In genomic region chr17:4230142-4230541, GRCh38 we compare ENCODE assay signal across 9 cellular contexts. TPM values are rescaled to one million over a fixed set of nuclear protein-coding genes. Genes with fewer than 3 reads are reported as not detected.
A peak's percentile ranks its signal among the peaks of the same experiment; 100 is the strongest.
DNase-seq lines count a peak whose midpoint lies in the region; ATAC-seq and TF ChIP-seq lines count a peak whose summit lies in the region.
"Had no signal": no experiment of that assay in that cellular context is flagged by ENCODE, and none has a peak within 500 bp of the region (broad histone marks: within the 10 kb centered on the region; RNA-seq: fewer than 3 reads in every experiment).

No MANE protein-coding gene starts in this region.

- H3K9ac ChIP-seq in colonic mucosa (ENCODE audit: low read depth in 2 of 2, low read length in 2 of 2), result peak overlapping the region in 1 of 2 donors; percentile 58

- H3K27ac ChIP-seq in colonic mucosa, result peak overlapping the region; percentile 44
- peak overlapping the region; percentile 53 to 97 for H3K27ac ChIP-seq in lung (ENCODE audit: low read depth in 1 of 2, low read length in 1 of 2)
- peak overlapping the region; percentile 69 for H3K27ac ChIP-seq in upper lobe of right lung

- H3K36me3 ChIP-seq in colonic mucosa (no peaks in the 10 kb centered on the region), lung (ENCODE audit: control insufficient read depth in 2 of 2, insufficient read depth in 2 of 2, low read length in 2 of 2) (peaks cover 11 to 12% of the 10 kb centered on the region in 2 donors), upper lobe of right lung (peaks cover 51% of the 10 kb centered on the region)

- H3K4me3 Mint-ChIP-seq in activated T-cell treated with anti-CD3 and anti-CD28 coated beads, Interleukin-2, amount 50 U/mL, for 4 hours, result no peak overlapping the region

- 47 to 77% methylated on average over 2 of the region's 2 CpGs for WGBS in lung, 2 donors

- no peaks in the 10 kb centered on the region for H3K4me1 ChIP-seq in colonic mucosa
- peaks cover 2 to 18% of the 10 kb centered on the region in 2 donors for H3K4me1 ChIP-seq in lung (ENCODE audit: control insufficient read depth in 2 of 2, insufficient read depth in 2 of 2, low read length in 2 of 2)
- H3K4me1 ChIP-seq in upper lobe of right lung, result peaks cover 20% of the 10 kb centered on the region

- peaks cover 21% of the 10 kb centered on the region for H3K4me1 Mint-ChIP-seq in activated T-cell treated with anti-CD3 and anti-CD28 coated beads, Interleukin-2, amount 50 U/mL, for 4 hours (ENCODE audit: low read depth)

- TF ChIP-seq CTCF in colonic mucosa (IDR thresholded peaks at IDR 0.05), result no peak
- no peak for TF ChIP-seq CTCF in lung (IDR thresholded peaks at IDR 0.05; ENCODE audit: control extremely low read depth, extremely low read depth)
- TF ChIP-seq CTCF in upper lobe of right lung (IDR thresholded peaks at IDR 0.05), result no peak

- ATAC-seq in lung (ENCODE audit: insufficient read depth, low FRiP score) (peak; percentile 84), upper lobe of right lung (peak; percentile 95), GM21529 (IDR thresholded peaks at IDR 0.05; ENCODE audit: unreplicated experiment) (no peak)
- no peak for ATAC-seq in activated T-cell treated with anti-CD3 and anti-CD28 coated beads, Interleukin-2, amount 50 U/mL, for 4 hours

- H3K9me3 Mint-ChIP-seq in activated T-cell treated with anti-CD3 and anti-CD28 coated beads, Interleukin-2, amount 50 U/mL, for 4 hours, result no peaks in the 10 kb centered on the region

- H3K27me3 Mint-ChIP-seq in activated T-cell treated with anti-CD3 and anti-CD28 coated beads, Interleukin-2, amount 50 U/mL, for 4 hours (ENCODE audit: low read depth), result no peaks in the 10 kb centered on the region

- H3K9me3 ChIP-seq in colonic mucosa (no peaks in the 10 kb centered on the region), lung (ENCODE audit: control insufficient read depth in 2 of 2, insufficient read depth in 1 of 2, low read length in 1 of 2) (no peaks in the 10 kb centered on the region), upper lobe of right lung (no peaks in the 10 kb centered on the region)

- no peak overlapping the region for H3K4me3 ChIP-seq in colonic mucosa
- H3K4me3 ChIP-seq in lung, result no peak overlapping the region
- no peak overlapping the region for H3K4me3 ChIP-seq in upper lobe of right lung

- H3K27me3 ChIP-seq in colonic mucosa (no peaks in the 10 kb centered on the region), lung (ENCODE audit: control insufficient read depth, insufficient read depth) (no peaks in the 10 kb centered on the region), upper lobe of right lung (no peaks in the 10 kb centered on the region)

- intact Hi-C loops in colonic mucosa (cut with DNase I), result no loop called here
- intact Hi-C loops in upper lobe of right lung (cut with DNase I), result no loop called here

- H3K36me3 Mint-ChIP-seq in activated T-cell treated with anti-CD3 and anti-CD28 coated beads, Interleukin-2, amount 50 U/mL, for 4 hours (ENCODE audit: insufficient read depth), result peaks cover 23% of the 10 kb centered on the region

- DNase-seq in LHCN-M2 (ENCODE audit: low read depth) (peak; percentile 94), colonic mucosa (peak; percentile 46), lung (ENCODE audit: low spot score) (peak; percentile 57), upper lobe of right lung (no peak), NCI-H748 treated with DMSO at 0.1 percent for 48 hours (lab: John Stamatoyannopoulos, UW) (no peak)
- DNase-seq in activated T-cell treated with anti-CD3 and anti-CD28 coated beads, Interleukin-2, amount 50 U/mL, for 4 hours, result no peak
- DNase-seq: activated T-cell treated with anti-CD3 and anti-CD28 coated beads, Interleukin-2, amount 50 U/mL, for 48 hours; stimulated activated CD4-positive, alpha-beta T cell treated with anti-CD3 and anti-CD28 coated beads, Interleukin-1b, Interleukin-23, amount 100 ng/mL, for 48 hours had no signal

RNA-seq across cellular contexts. Expression of gene ANKFY1, which starts 33.6 kb away (rescaled TPM):
- total RNA-seq in LHCN-M2 (2014; rRNA removed) (21.3 and 26.5 TPM in 2 replicates), colonic mucosa (10 to 100 TPM; 43.8 to 51.8 TPM), lung (10 to 100 TPM; 58.2 to 60.2 TPM), upper lobe of right lung (64.8 TPM)
- 17.3 TPM for polyA plus RNA-seq in LHCN-M2 (2012)
- polyA plus RNA-seq in lung, result 10 to 100 TPM; 11.4 to 19.4 TPM
- total RNA-seq in activated T-cell treated with anti-CD3 and anti-CD28 coated beads, Interleukin-2, amount 50 U/mL, for 4 hours, result 10 to 100 TPM; 33.4 to 37.1 (median 34.8) TPM

Comparison
In these comparisons a context has a peak if more than half of its experiments do, and no peak if none do; other contexts are left out.
1. DNase-seq: peak in LHCN-M2 (single experiment), colonic mucosa (single experiment) and lung (single experiment); none in upper lobe of right lung (single experiment), NCI-H748 treated with DMSO at 0.1 percent for 48 hours (single experiment) and activated T-cell treated with anti-CD3 and anti-CD28 coated beads, Interleukin-2, amount 50 U/mL, for 4 hours (single experiment).
2. ATAC-seq: peak in lung (single experiment) and upper lobe of right lung (single experiment); none in GM21529 (single experiment) and activated T-cell treated with anti-CD3 and anti-CD28 coated beads, Interleukin-2, amount 50 U/mL, for 4 hours (0 of 2).
3. Peak in every context shown above with its lines, with median percentiles within 50 percentile points of each other: H3K27ac ChIP-seq.